Comparison of ENCODE assay signal across 20 cellular contexts in the genomic region with DNA sequence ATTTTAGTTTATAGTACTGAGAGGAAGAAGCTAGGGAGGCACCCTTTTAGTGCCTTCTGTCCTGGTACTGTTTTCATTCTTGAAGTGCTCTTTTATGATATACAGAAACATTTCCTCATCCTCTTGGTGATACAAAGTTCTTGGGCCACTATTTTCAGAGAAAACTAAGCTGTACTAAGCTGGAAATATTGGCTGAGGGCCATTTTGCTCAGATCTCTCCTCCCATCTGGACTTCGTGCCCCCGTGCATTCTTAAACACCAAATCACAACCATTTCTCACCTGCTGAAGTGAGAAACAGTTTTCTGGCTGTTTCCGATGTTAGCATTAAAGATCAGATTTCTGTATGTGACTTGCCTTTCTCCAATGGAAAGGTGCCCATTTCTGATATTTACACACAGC.
DNase-seq lines count a peak whose midpoint lies in the region; ATAC-seq, FAIRE-seq and TF ChIP-seq lines count a peak whose summit lies in the region.
"Had no signal": no experiment of that assay in that cellular context is flagged by ENCODE, and none has a peak within 500 bp of the region (broad histone marks: within the 10 kb centered on the region; RNA-seq: fewer than 3 reads in every experiment).

No MANE protein-coding gene starts in this region.

- H3K4ac ChIP-seq in IMR-90 (ENCODE audit: low read depth, low read length): no peak overlapping the region

- no peak overlapping the region for H4K5ac ChIP-seq in IMR-90 (ENCODE audit: low read depth, low read length)

- H3K27ac ChIP-seq in IMR-90 (ENCODE audit: insufficient read depth, low read length) (no peak overlapping the region), kidney (ENCODE audit: low read depth in 2 of 2, low read length in 2 of 2) (no peak overlapping the region)
- H3K27ac ChIP-seq: body of pancreas, right atrium auricular region had no signal

- POLR2A ChIA-PET in IMR-90 (lab: Charles Lee; ENCODE audit: unreplicated experiment): no interaction called here

- no peak overlapping the region for H3K4me2 ChIP-seq in IMR-90 (ENCODE audit: low read depth, low read length)

- 0 out of 2 replicates have a peak overlapping the region, but pooled peaks have one; percentile 31 for H3K14ac ChIP-seq in IMR-90 (replicated peaks; ENCODE audit: low read depth, low read length)

- no peak overlapping the region for H2BK20ac ChIP-seq in IMR-90 (ENCODE audit: low read depth, low read length)

- H3K27me3 ChIP-seq in IMR-90 (ENCODE audit: control insufficient read depth, insufficient read depth, low read length): no peaks in the 10 kb centered on the region
- H3K27me3 ChIP-seq: body of pancreas, MG63, right atrium auricular region had no signal

- CTCF ChIA-PET in IMR-90 (lab: Yijun Ruan, JAX): interaction anchor here (0.8 kb wide), 1 partner anchor 9 kb away, joined by 3 read pairs; no protein-coding TSS in a partner anchor

- H3K23ac ChIP-seq in IMR-90 (ENCODE audit: low read depth, low read length): no peak overlapping the region

- no peak overlapping the region for H2BK15ac ChIP-seq in IMR-90 (ENCODE audit: low read depth, low read length)

- peaks cover 3 to 11% of the 10 kb centered on the region in 2 experiments; a peak in 3 of 4 replicates for H3K79me1 ChIP-seq in IMR-90 (ENCODE audit: low read depth in 1 of 2, low read length in 2 of 2)

- no peaks in the 10 kb centered on the region for H3K36me3 ChIP-seq in IMR-90 (ENCODE audit: control insufficient read depth, insufficient read depth, low read length)
- H3K36me3 ChIP-seq in kidney (ENCODE audit: control insufficient read depth in 1 of 2, insufficient read depth in 2 of 2, low read length in 2 of 2): no peaks in the 10 kb centered on the region
- H3K36me3 ChIP-seq: right atrium auricular region had no signal

- no peak for TF ChIP-seq CTCF in IMR-90 (conservative IDR thresholded peaks at IDR 0.05; ENCODE audit: low read depth, low read length)
- no peak for TF ChIP-seq CTCF in choroid plexus epithelial cell (conservative IDR thresholded peaks at IDR 0.05; ENCODE audit: low read depth, low read length)
- no peak for TF ChIP-seq CTCF in kidney (IDR thresholded peaks at IDR 0.05; ENCODE audit: borderline replicate concordance, extremely low read depth, insufficient read depth)

- intact Hi-C loops in IMR-90 (cut with micrococcal nuclease) (no loop called here), kidney (cut with DNase I) (no loop called here)

- in situ Hi-C loops in IMR-90 (cut with MboI; ENCODE audit: low sequenced_read_pairs): no loop called here

- no peak overlapping the region for H3K18ac ChIP-seq in IMR-90 (ENCODE audit: low read depth, low read length)

- dilution Hi-C loops in IMR-90 (cut with HindIII; ENCODE audit: low sequenced_read_pairs, unreplicated experiment): no loop called here

- no peak overlapping the region for H4K8ac ChIP-seq in IMR-90 (ENCODE audit: low read depth in 2 of 2, low read length in 2 of 2)

- no peak overlapping the region for H2AK5ac ChIP-seq in IMR-90 (ENCODE audit: low read depth, low read length)

- no peaks in the 10 kb centered on the region for H3K4me1 ChIP-seq in IMR-90 (ENCODE audit: control insufficient read depth, insufficient read depth, low read length)
- H3K4me1 ChIP-seq in kidney (ENCODE audit: control insufficient read depth in 1 of 2, insufficient read depth in 1 of 2, low read depth in 1 of 2, low read length in 2 of 2): peaks cover 0 to 4% of the 10 kb centered on the region in 2 donors

- DNase-seq in IMR-90 (peak; percentile 53), choroid plexus epithelial cell (ENCODE audit: low read depth) (peak; percentile 63), kidney (no peak), renal cortical epithelial cell (ENCODE audit: low read depth) (peak; percentile 52), epidermal melanocyte (ENCODE audit: insufficient read length, low spot score) (no peak)
- no peak for DNase-seq in stimulated activated naive CD4-positive, alpha-beta T cell (lab: John Stamatoyannopoulos, UW)
- no peak for DNase-seq in stimulated activated CD4-positive, alpha-beta T cell treated with anti-CD3 and anti-CD28 coated beads, Interleukin-12 subunit alpha, Interleukin-12 subunit beta, amount 100 ng/mL, for 4 hours
- DNase-seq in activated CD4-positive, alpha-beta T cell treated with anti-CD3 and anti-CD28 coated beads for 4 hours: no peak
- DNase-seq: activated CD4-positive, alpha-beta T cell treated with anti-CD3 and anti-CD28 coated beads for 36 hours; activated CD8-positive, alpha-beta memory T cell treated with anti-CD3 and anti-CD28 coated beads, Interleukin-2, amount 50 U/mL, for 48 hours; AML-193; mammary epithelial cell; MG63; NCI-H1694 treated with DMSO at 0.1 percent for 48 hours; NCI-H446 treated with DMSO at 0.1 percent for 48 hours had no signal

- peak; percentile 53 for ATAC-seq in IMR-90 (ENCODE audit: low read depth)
- ATAC-seq: activated CD4-positive, alpha-beta T cell treated with anti-CD3 and anti-CD28 coated beads for 36 hours; body of pancreas; natural killer cell treated with Interleukin-12 subunit alpha and Interleukin-12 subunit beta and Interleukin-15 and Interleukin-18, amount 100 ng/mL, for 72 hours had no signal

- H4K91ac ChIP-seq in IMR-90 (ENCODE audit: insufficient read depth, low read depth, low read length): no peak overlapping the region

- no peak overlapping the region for H2BK5ac ChIP-seq in IMR-90 (ENCODE audit: low read depth, low read length, poor library complexity, severe bottlenecking)

- no peak overlapping the region for H3K4me3 ChIP-seq in IMR-90 (ENCODE audit: insufficient read depth, low read depth, low read length)
- no peak overlapping the region for H3K4me3 ChIP-seq in choroid plexus epithelial cell (ENCODE audit: low read depth, low read length)
- H3K4me3 ChIP-seq in kidney (ENCODE audit: low read length in 2 of 2): no peak overlapping the region
- H3K4me3 ChIP-seq: body of pancreas, MG63, right atrium auricular region had no signal

- no peak overlapping the region for H2BK120ac ChIP-seq in IMR-90 (ENCODE audit: low read depth, low read length)

- no peak for TF ChIP-seq POLR2A in IMR-90 (IDR thresholded peaks at IDR 0.05; ENCODE audit: low read depth, low read length)

- H2AFZ ChIP-seq in IMR-90 (replicated peaks; ENCODE audit: low read length, poor library complexity): no peak overlapping the region

- BruUV-seq in IMR-90 (replicated peaks; lab: Mats Ljungman, UMichigan): no TSS peak

- no peaks in the 10 kb centered on the region for H4K20me1 ChIP-seq in IMR-90 (ENCODE audit: insufficient read depth, low read length)

- no peak overlapping the region for H2AK9ac ChIP-seq in IMR-90 (replicated peaks; ENCODE audit: low read depth, low read length, poor library complexity)

- TF ChIP-seq RAD21 in IMR-90 (IDR thresholded peaks at IDR 0.05; ENCODE audit: low read length): no peak

- H3K56ac ChIP-seq in IMR-90 (ENCODE audit: extremely low read depth, insufficient read depth, low read length): no peak overlapping the region

- H3K9me1 ChIP-seq in IMR-90 (ENCODE audit: insufficient read depth, low read length): peaks cover 10% of the 10 kb centered on the region

- FAIRE-seq in kidney (lab: Jason Lieb, UNC): peak; percentile 15
- FAIRE-seq: D721Med, H54 had no signal

- 43% methylated on average over 1 of the region's 3 CpGs; no CpG with 5 or more reads in 1 of the 2 experiments for WGBS in IMR-90 (ENCODE audit: extremely low coverage in 2 of 2, insufficient read length in 1 of 2), 2 experiments

- H3K9ac ChIP-seq in IMR-90 (ENCODE audit: low read depth, low read length): no peak overlapping the region
- H3K9ac ChIP-seq in kidney (ENCODE audit: low read length in 2 of 2): no peak overlapping the region

- H3K9me3 ChIP-seq in IMR-90 (ENCODE audit: control insufficient read depth, insufficient read depth, low read length): no peaks in the 10 kb centered on the region
- no peaks in the 10 kb centered on the region for H3K9me3 ChIP-seq in kidney (ENCODE audit: control insufficient read depth in 1 of 2, low read length in 2 of 2)
- H3K9me3 ChIP-seq: body of pancreas, MG63, right atrium auricular region had no signal

TF ChIP-seq in IMR-90, 13 proteins besides CTCF, POLR2A, EP300 and RAD21:
- no peak for TF ChIP-seq RFX5 (IDR thresholded peaks at IDR 0.05; ENCODE audit: low read depth, low read length)
- TF ChIP-seq RCOR1 (IDR thresholded peaks at IDR 0.05; ENCODE audit: insufficient replicate concordance, low read length): no peak
- no peak for TF ChIP-seq MAZ (IDR thresholded peaks at IDR 0.05; ENCODE audit: borderline replicate concordance, low read depth, low read length)
- no peak for TF ChIP-seq CHD1 (IDR thresholded peaks at IDR 0.05; ENCODE audit: low read depth, low read length)
- TF ChIP-seq BHLHE40 (IDR thresholded peaks at IDR 0.05; ENCODE audit: low read depth, low read length): no peak
- no peak for TF ChIP-seq FOS (IDR thresholded peaks at IDR 0.05; ENCODE audit: low read depth, low read length)
- no peak for TF ChIP-seq NFE2L2 (IDR thresholded peaks at IDR 0.05; ENCODE audit: low read depth, low read length)
- TF ChIP-seq SMC3 (IDR thresholded peaks at IDR 0.05; ENCODE audit: low read depth, low read length): no peak
- TF ChIP-seq MXI1 (IDR thresholded peaks at IDR 0.05; ENCODE audit: borderline replicate concordance, low read depth, low read length): no peak
- TF ChIP-seq, protein P1, sequence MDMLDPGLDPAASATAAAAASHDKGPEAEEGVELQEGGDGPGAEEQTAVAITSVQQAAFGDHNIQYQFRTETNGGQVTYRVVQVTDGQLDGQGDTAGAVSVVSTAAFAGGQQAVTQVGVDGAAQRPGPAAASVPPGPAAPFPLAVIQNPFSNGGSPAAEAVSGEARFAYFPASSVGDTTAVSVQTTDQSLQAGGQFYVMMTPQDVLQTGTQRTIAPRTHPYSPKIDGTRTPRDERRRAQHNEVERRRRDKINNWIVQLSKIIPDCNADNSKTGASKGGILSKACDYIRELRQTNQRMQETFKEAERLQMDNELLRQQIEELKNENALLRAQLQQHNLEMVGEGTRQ (IDR thresholded peaks at IDR 0.05; ENCODE audit: low read depth, low read length): no peak
- TF ChIP-seq MAFK (IDR thresholded peaks at IDR 0.05; ENCODE audit: low read depth, low read length): no peak
- TF ChIP-seq, protein P2, sequence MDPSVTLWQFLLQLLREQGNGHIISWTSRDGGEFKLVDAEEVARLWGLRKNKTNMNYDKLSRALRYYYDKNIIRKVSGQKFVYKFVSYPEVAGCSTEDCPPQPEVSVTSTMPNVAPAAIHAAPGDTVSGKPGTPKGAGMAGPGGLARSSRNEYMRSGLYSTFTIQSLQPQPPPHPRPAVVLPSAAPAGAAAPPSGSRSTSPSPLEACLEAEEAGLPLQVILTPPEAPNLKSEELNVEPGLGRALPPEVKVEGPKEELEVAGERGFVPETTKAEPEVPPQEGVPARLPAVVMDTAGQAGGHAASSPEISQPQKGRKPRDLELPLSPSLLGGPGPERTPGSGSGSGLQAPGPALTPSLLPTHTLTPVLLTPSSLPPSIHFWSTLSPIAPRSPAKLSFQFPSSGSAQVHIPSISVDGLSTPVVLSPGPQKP (IDR thresholded peaks at IDR 0.05; ENCODE audit: borderline replicate concordance, low read depth, low read length): no peak
- no peak for TF ChIP-seq CEBPB (IDR thresholded peaks at IDR 0.05; ENCODE audit: low read depth, low read length)

Comparison
In these comparisons a context has a peak if more than half of its experiments do, and no peak if none do; other contexts are left out.
1. DNase-seq: peak in IMR-90 (single experiment), choroid plexus epithelial cell (single experiment) and renal cortical epithelial cell (single experiment); none in kidney (single experiment), stimulated activated naive CD4-positive, alpha-beta T cell (0 of 6), stimulated activated CD4-positive, alpha-beta T cell treated with anti-CD3 and anti-CD28 coated beads, Interleukin-12 subunit alpha, Interleukin-12 subunit beta, amount 100 ng/mL, for 4 hours (single experiment), activated CD4-positive, alpha-beta T cell treated with anti-CD3 and anti-CD28 coated beads for 4 hours (0 of 2) and epidermal melanocyte (single experiment).